ENCODE assay signal across 8 cellular contexts in genomic region chr14:90332271-90332584, GRCh38. TPM values are rescaled to one million over a fixed set of nuclear protein-coding genes. Genes with fewer than 3 reads are reported as not detected.
DNase-seq lines count a peak whose midpoint lies in the region; ATAC-seq and TF ChIP-seq lines count a peak whose summit lies in the region.

No MANE protein-coding gene starts in this region.

- no peak for TF ChIP-seq CTCF in A673 (conservative IDR thresholded peaks at IDR 0.05; ENCODE audit: low read depth, low read length)
- TF ChIP-seq CTCF in lower lobe of right lung (IDR thresholded peaks at IDR 0.05), result no peak

- peak overlapping the region; percentile 53 for H3K4me3 ChIP-seq in A673 (ENCODE audit: low read depth, low read length, poor library complexity, severe bottlenecking)
- H3K4me3 ChIP-seq in lower lobe of right lung, result peak overlapping the region; percentile 90

- H3K4me1 ChIP-seq in A673 (ENCODE audit: insufficient read depth, low read length, poor library complexity, severe bottlenecking) (no peaks in the 10 kb centered on the region), lower lobe of right lung (peaks cover 12% of the 10 kb centered on the region)

- peaks cover 10 to 18% of the 10 kb centered on the region in 2 donors for H3K36me3 Mint-ChIP-seq in activated naive CD4-positive, alpha-beta T cell treated with anti-CD3 and anti-CD28 coated beads, Interleukin-2, amount 50 U/mL, for 72 hours

- BruUV-seq in A673 (replicated peaks; lab: Mats Ljungman, UMichigan), result no TSS peak

- H3K9me3 ChIP-seq in A673 (ENCODE audit: low read depth, low read length, poor library complexity, severe bottlenecking) (no peaks in the 10 kb centered on the region), lower lobe of right lung (no peaks in the 10 kb centered on the region)

- CTCF ChIA-PET in A673 (lab: Charles Lee), result no interaction called here

- H3K27me3 ChIP-seq in A673 (replicated peaks; ENCODE audit: insufficient read depth, low read depth, low read length, poor library complexity), result peaks cover 9% of the 10 kb centered on the region
- no peaks in the 10 kb centered on the region for H3K27me3 ChIP-seq in lower lobe of right lung (ENCODE audit: low read depth)

- peak; percentile 1 for ATAC-seq in GM21786 (IDR thresholded peaks at IDR 0.05; ENCODE audit: unreplicated experiment)
- ATAC-seq in activated naive CD4-positive, alpha-beta T cell treated with anti-CD3 and anti-CD28 coated beads, Interleukin-2, amount 50 U/mL, for 72 hours, result no peak
- no peak for ATAC-seq in lower lobe of right lung
- ATAC-seq in GM19397 (IDR thresholded peaks at IDR 0.05; ENCODE audit: unreplicated experiment), result no peak

- DNase-seq in A673 (ENCODE audit: low spot score) (no peak), lower lobe of right lung (no peak), NCI-H748 treated with DMSO at 0.1 percent for 48 hours (lab: John Stamatoyannopoulos, UW) (no peak)
- DNase-seq in activated naive CD4-positive, alpha-beta T cell treated with anti-CD3 and anti-CD28 coated beads, Interleukin-2, amount 50 U/mL, for 72 hours (ENCODE audit: low spot score in 2 of 2), result no peak
- DNase-seq in effector CD8-positive, alpha-beta T cell (lab: John Stamatoyannopoulos, UW), result no peak
- no peak for DNase-seq in activated CD4-positive, CD25-positive, alpha-beta regulatory T cell treated with anti-CD3 and anti-CD28 coated beads, Interleukin-2, amount 50 U/mL, for 72 hours

- intact Hi-C loops in A673 (cut with micrococcal nuclease; ENCODE audit: unreplicated experiment), result no loop called here
- intact Hi-C loops in lower lobe of right lung (cut with DNase I), result no loop called here

- POLR2A ChIA-PET in A673 (lab: Charles Lee; ENCODE audit: low non-redundant PET), result no interaction called here

- H3K36me3 ChIP-seq in A673 (ENCODE audit: insufficient read depth, low read length, poor library complexity, severe bottlenecking) (no peaks in the 10 kb centered on the region), lower lobe of right lung (no peaks in the 10 kb centered on the region)

- H3K27ac ChIP-seq in A673 (ENCODE audit: low read depth, low read length, poor library complexity, severe bottlenecking) (no peak overlapping the region), lower lobe of right lung (peak overlapping the region; percentile 88)

- peak overlapping the region; percentile 95 to 98 for H3K27ac Mint-ChIP-seq in activated naive CD4-positive, alpha-beta T cell treated with anti-CD3 and anti-CD28 coated beads, Interleukin-2, amount 50 U/mL, for 72 hours

- H3K9me3 Mint-ChIP-seq in activated naive CD4-positive, alpha-beta T cell treated with anti-CD3 and anti-CD28 coated beads, Interleukin-2, amount 50 U/mL, for 72 hours, result no peaks in the 10 kb centered on the region

RNA-seq across cellular contexts. Expression of gene NRDE2, which starts 0.5 kb away (rescaled TPM):
- total RNA-seq in A673 (2021) (19.7 and 21.1 TPM in 2 replicates), lower lobe of right lung (22.2 TPM)
- 10 to 100 TPM; 21.1 to 34.6 TPM for total RNA-seq in activated naive CD4-positive, alpha-beta T cell treated with anti-CD3 and anti-CD28 coated beads, Interleukin-2, amount 50 U/mL, for 72 hours
